21 cellular contexts compared by ENCODE assay signal in genomic region chr19:43767818-43768217, GRCh38. TPM values are rescaled to one million over a fixed set of nuclear protein-coding genes. Genes with fewer than 3 reads are reported as not detected.
DNase-seq lines count a peak whose midpoint lies in the region; ATAC-seq and TF ChIP-seq lines count a peak whose summit lies in the region.
"Had no signal": no experiment of that assay in that cellular context is flagged by ENCODE, and none has a peak within 500 bp of the region (broad histone marks: within the 10 kb centered on the region; RNA-seq: fewer than 3 reads in every experiment).

No MANE protein-coding gene starts in this region.

- H3K36me3 Mint-ChIP-seq in CD4-positive, CD25-positive, alpha-beta regulatory T cell: peaks cover 25% of the 10 kb centered on the region
- peaks cover 62% of the 10 kb centered on the region for H3K36me3 Mint-ChIP-seq in activated CD8-positive, alpha-beta T cell treated with anti-CD3 and anti-CD28 coated beads, Interleukin-2, amount 10 ng/mL, durations not matched to agents 7 days and 5 days (ENCODE audit: low read depth)
- H3K36me3 Mint-ChIP-seq in naive thymus-derived CD8-positive, alpha-beta T cell: peaks cover 0 to 46% (median 4%) of the 10 kb centered on the region in 3 donors
- H3K36me3 Mint-ChIP-seq in progenitor cell of endocrine pancreas (ENCODE audit: insufficient read depth): no peaks in the 10 kb centered on the region

- H3K9me3 ChIP-seq in CD4-positive, CD25-positive, alpha-beta regulatory T cell (ENCODE audit: control insufficient read depth in 2 of 2, low read length in 2 of 2): no peaks in the 10 kb centered on the region
- no peaks in the 10 kb centered on the region for H3K9me3 ChIP-seq in HEK293 (ENCODE audit: control insufficient read depth, insufficient read depth, low read depth, low read length)
- H3K9me3 ChIP-seq: body of pancreas, gastroesophageal sphincter, MG63, sigmoid colon, vagina had no signal

- peaks cover 34% of the 10 kb centered on the region for H3K4me1 ChIP-seq in CD4-positive, CD25-positive, alpha-beta regulatory T cell (ENCODE audit: control insufficient read depth, insufficient read depth, low read length, poor library complexity, severe bottlenecking)
- peaks cover 8% of the 10 kb centered on the region for H3K4me1 ChIP-seq in HEK293 (ENCODE audit: control insufficient read depth, insufficient read depth, low read length)
- H3K4me1 ChIP-seq: body of pancreas had no signal

- peak overlapping the region in 2 of 3 donors; percentile 56 to 78 for H3K27ac Mint-ChIP-seq in CD4-positive, CD25-positive, alpha-beta regulatory T cell
- H3K27ac Mint-ChIP-seq in activated CD8-positive, alpha-beta T cell treated with anti-CD3 and anti-CD28 coated beads, Interleukin-2, amount 10 ng/mL, durations not matched to agents 7 days and 5 days: peak overlapping the region; percentile 93
- H3K27ac Mint-ChIP-seq in naive thymus-derived CD8-positive, alpha-beta T cell: peak overlapping the region in 7 of 10 donors; percentile 15 to 91 (median 57)
- no peak overlapping the region for H3K27ac Mint-ChIP-seq in progenitor cell of endocrine pancreas

- DNase-seq in CD4-positive, CD25-positive, alpha-beta regulatory T cell: no peak
- DNase-seq in activated CD8-positive, alpha-beta T cell treated with anti-CD3 and anti-CD28 coated beads, Interleukin-2, amount 10 ng/mL, durations not matched to agents 7 days and 5 days: no peak
- no peak for DNase-seq in naive thymus-derived CD8-positive, alpha-beta T cell
- DNase-seq in progenitor cell of endocrine pancreas (ENCODE audit: low spot score, unreplicated experiment): no peak
- no peak for DNase-seq in G401 (ENCODE audit: low spot score)
- DNase-seq in superior temporal gyrus (ENCODE audit: extremely low spot score): no peak
- DNase-seq: dermis blood vessel endothelial cell; NCI-H187; NCI-H345; NK-92 treated with Interleukin-12 subunit alpha and Interleukin-12 subunit beta, amount 100 ng/mL, for 24 hours had no signal

- no peaks in the 10 kb centered on the region for H3K27me3 Mint-ChIP-seq in CD4-positive, CD25-positive, alpha-beta regulatory T cell
- no peaks in the 10 kb centered on the region for H3K27me3 Mint-ChIP-seq in activated CD8-positive, alpha-beta T cell treated with anti-CD3 and anti-CD28 coated beads, Interleukin-2, amount 10 ng/mL, durations not matched to agents 7 days and 5 days (ENCODE audit: low read depth)
- no peaks in the 10 kb centered on the region for H3K27me3 Mint-ChIP-seq in naive thymus-derived CD8-positive, alpha-beta T cell
- H3K27me3 Mint-ChIP-seq in progenitor cell of endocrine pancreas: peaks cover 62% of the 10 kb centered on the region

- CTCF ChIA-PET in HEK293 (lab: Yijun Ruan, JAX): interaction anchor here (0.6 to 17.4 kb wide), 19 partner anchors 10 to 512 kb away, joined by 3 to 213 read pairs (median 4); partner anchors contain the start of genes KCNN4, SMG9 and ZNF221
- CTCF ChIA-PET in activated CD8-positive, alpha-beta T cell treated with anti-CD3 and anti-CD28 coated beads, Interleukin-2, amount 10 ng/mL, durations not matched to agents 7 days and 5 days (lab: Charles Lee): interaction anchor here (0.6 to 6.9 kb wide), 6 partner anchors 10 to 153 kb away, joined by 3 to 139 read pairs (median 26); partner anchors contain the start of genes KCNN4 and SMG9

- no peaks in the 10 kb centered on the region for H3K27me3 ChIP-seq in CD4-positive, CD25-positive, alpha-beta regulatory T cell (ENCODE audit: control insufficient read depth, insufficient read depth, low read length)
- H3K27me3 ChIP-seq: body of pancreas, MG63, sigmoid colon, vagina had no signal

- no peak overlapping the region for H3K4me3 ChIP-seq in CD4-positive, CD25-positive, alpha-beta regulatory T cell (ENCODE audit: low read depth, low read length)
- H3K4me3 ChIP-seq in HEK293 (ENCODE audit: low read depth, low read length): no peak overlapping the region
- H3K4me3 ChIP-seq: body of pancreas, gastroesophageal sphincter, MG63, sigmoid colon, vagina had no signal

- H3K4me3 Mint-ChIP-seq in CD4-positive, CD25-positive, alpha-beta regulatory T cell: no peak overlapping the region
- H3K4me3 Mint-ChIP-seq in activated CD8-positive, alpha-beta T cell treated with anti-CD3 and anti-CD28 coated beads, Interleukin-2, amount 10 ng/mL, durations not matched to agents 7 days and 5 days: no peak overlapping the region
- H3K4me3 Mint-ChIP-seq in naive thymus-derived CD8-positive, alpha-beta T cell: no peak overlapping the region
- no peak overlapping the region for H3K4me3 Mint-ChIP-seq in progenitor cell of endocrine pancreas (ENCODE audit: low read depth)

- in situ Hi-C loops in G401 (cut with HindIII; ENCODE audit: low sequenced_read_pairs): no loop called here

- peaks cover 0 to 49% (median 30%) of the 10 kb centered on the region in 4 donors for H3K4me1 Mint-ChIP-seq in CD4-positive, CD25-positive, alpha-beta regulatory T cell
- H3K4me1 Mint-ChIP-seq in activated CD8-positive, alpha-beta T cell treated with anti-CD3 and anti-CD28 coated beads, Interleukin-2, amount 10 ng/mL, durations not matched to agents 7 days and 5 days (ENCODE audit: low read depth): peaks cover 54% of the 10 kb centered on the region
- peaks cover 25 to 45% (median 37%) of the 10 kb centered on the region in 4 donors for H3K4me1 Mint-ChIP-seq in naive thymus-derived CD8-positive, alpha-beta T cell
- H3K4me1 Mint-ChIP-seq in progenitor cell of endocrine pancreas (ENCODE audit: low read depth): peaks cover 3% of the 10 kb centered on the region

- POLR2A ChIA-PET in HEK293 (lab: Yijun Ruan, JAX): interaction anchor here (0.8 to 3.0 kb wide), 2 partner anchors 9 to 99 kb away, joined by 3 to 15 read pairs; no protein-coding TSS in a partner anchor
- POLR2A ChIA-PET in activated CD8-positive, alpha-beta T cell treated with anti-CD3 and anti-CD28 coated beads, Interleukin-2, amount 10 ng/mL, durations not matched to agents 7 days and 5 days (lab: Charles Lee): interaction anchor here (6.0 kb wide), 1 partner anchor 13 kb away, joined by 103 read pairs; the partner anchor contains the start of gene SMG9
- POLR2A ChIA-PET in naive thymus-derived CD8-positive, alpha-beta T cell (lab: Charles Lee): interaction anchor here (0.5 to 6.5 kb wide), 3 partner anchors 10 to 20 kb away, joined by 3 to 70 read pairs (median 14); partner anchors contain the start of genes KCNN4 and SMG9

- peak overlapping the region; percentile 26 for H3K27ac ChIP-seq in CD4-positive, CD25-positive, alpha-beta regulatory T cell (ENCODE audit: insufficient read depth, low read length, poor library complexity, severe bottlenecking)
- no peak overlapping the region for H3K27ac ChIP-seq in HEK293 (ENCODE audit: extremely low read depth, low read depth, low read length)
- H3K27ac ChIP-seq: body of pancreas, gastroesophageal sphincter, sigmoid colon, vagina had no signal

- TF ChIP-seq CTCF in HEK293 (tag by site-specific recombination; IDR thresholded peaks at IDR 0.05) (no peak), progenitor cell of endocrine pancreas (IDR thresholded peaks at IDR 0.05; ENCODE audit: unreplicated experiment) (no peak)

- no peaks in the 10 kb centered on the region for H3K9me3 Mint-ChIP-seq in CD4-positive, CD25-positive, alpha-beta regulatory T cell
- H3K9me3 Mint-ChIP-seq in activated CD8-positive, alpha-beta T cell treated with anti-CD3 and anti-CD28 coated beads, Interleukin-2, amount 10 ng/mL, durations not matched to agents 7 days and 5 days (ENCODE audit: insufficient read depth): no peaks in the 10 kb centered on the region
- H3K9me3 Mint-ChIP-seq in naive thymus-derived CD8-positive, alpha-beta T cell: no peaks in the 10 kb centered on the region
- no peaks in the 10 kb centered on the region for H3K9me3 Mint-ChIP-seq in progenitor cell of endocrine pancreas (ENCODE audit: low read depth)

- ATAC-seq in CD4-positive, CD25-positive, alpha-beta regulatory T cell (ENCODE audit: low read depth in 2 of 2): no peak
- no peak for ATAC-seq in activated CD8-positive, alpha-beta T cell treated with anti-CD3 and anti-CD28 coated beads, Interleukin-2, amount 10 ng/mL, durations not matched to agents 7 days and 5 days
- ATAC-seq in naive thymus-derived CD8-positive, alpha-beta T cell: no peak
- ATAC-seq: body of pancreas, gastroesophageal sphincter had no signal

- peaks cover 60% of the 10 kb centered on the region for H3K36me3 ChIP-seq in CD4-positive, CD25-positive, alpha-beta regulatory T cell (ENCODE audit: control insufficient read depth, insufficient read depth, low read length)
- H3K36me3 ChIP-seq in HEK293 (ENCODE audit: control insufficient read depth in 2 of 2, insufficient read depth in 1 of 2, low read length in 2 of 2): no peaks in the 10 kb centered on the region
- H3K36me3 ChIP-seq: gastroesophageal sphincter, MG63, sigmoid colon, vagina had no signal

RNA-seq across cellular contexts. Expression of gene KCNN4, which starts 13.0 kb away (rescaled TPM):
- 56.1 TPM for total RNA-seq in CD4-positive, CD25-positive, alpha-beta regulatory T cell
- 10 to 100 TPM; 16.7 to 33.0 (median 30.1) TPM for polyA plus RNA-seq in CD4-positive, CD25-positive, alpha-beta regulatory T cell
- total RNA-seq in activated CD8-positive, alpha-beta T cell treated with anti-CD3 and anti-CD28 coated beads, Interleukin-2, amount 10 ng/mL, durations not matched to agents 7 days and 5 days: 10 to 100 TPM; 28.8 to 31.9 TPM
- 100 to 1,000 TPM in 1 of 2 experiments, 10 to 100 TPM in 1; 92.9 to 103 TPM for total RNA-seq in naive thymus-derived CD8-positive, alpha-beta T cell
- 10 to 100 TPM in 2 of 3 donors, 1 to 10 TPM in 1; 7.6 to 28.6 (median 11.7) TPM for polyA plus RNA-seq in naive thymus-derived CD8-positive, alpha-beta T cell
- 0.31 and 0.34 TPM in 2 replicates for total RNA-seq in progenitor cell of endocrine pancreas
- 4.2 and 5.7 TPM in 2 replicates for total RNA-seq in G401 (2014; rRNA removed; shearing (Covaris generic))

RNA-seq across cellular contexts. Expression of gene SMG9, which starts 13.1 kb away (rescaled TPM):
- total RNA-seq in CD4-positive, CD25-positive, alpha-beta regulatory T cell: 40.7 TPM
- 1 to 10 TPM; 3.4 to 7.0 (median 5.8) TPM for polyA plus RNA-seq in CD4-positive, CD25-positive, alpha-beta regulatory T cell
- 10 to 100 TPM; 60.0 to 65.1 TPM for total RNA-seq in activated CD8-positive, alpha-beta T cell treated with anti-CD3 and anti-CD28 coated beads, Interleukin-2, amount 10 ng/mL, durations not matched to agents 7 days and 5 days
- total RNA-seq in naive thymus-derived CD8-positive, alpha-beta T cell: 10 to 100 TPM; 48.9 to 51.9 TPM
- 1 to 10 TPM; 3.4 to 8.3 (median 8.3) TPM for polyA plus RNA-seq in naive thymus-derived CD8-positive, alpha-beta T cell
- 74.9 and 78.9 TPM in 2 replicates for total RNA-seq in progenitor cell of endocrine pancreas
- total RNA-seq in G401 (2014; rRNA removed; shearing (Covaris generic)): 18.3 and 22.3 TPM in 2 replicates

RNA-seq across cellular contexts. Expression of gene LYPD5, which starts 34.4 kb away (rescaled TPM):
- not detected for total RNA-seq in CD4-positive, CD25-positive, alpha-beta regulatory T cell
- under 1 TPM in 1 of 4 donors, not detected in 3; 0.60 TPM for polyA plus RNA-seq in CD4-positive, CD25-positive, alpha-beta regulatory T cell
- total RNA-seq in activated CD8-positive, alpha-beta T cell treated with anti-CD3 and anti-CD28 coated beads, Interleukin-2, amount 10 ng/mL, durations not matched to agents 7 days and 5 days: 1 to 10 TPM in 1 of 2 experiments, under 1 TPM in 1; 0.70 to 1.1 TPM
- total RNA-seq in naive thymus-derived CD8-positive, alpha-beta T cell: under 1 TPM; 0.60 to 0.69 TPM
- polyA plus RNA-seq in naive thymus-derived CD8-positive, alpha-beta T cell: under 1 TPM in 2 of 3 donors, not detected in 1; 0.07 to 0.72 TPM
- total RNA-seq in progenitor cell of endocrine pancreas: not detected in 2 replicates
- total RNA-seq in G401 (2014; rRNA removed; shearing (Covaris generic)): not detected in 2 replicates
- total RNA-seq: body of pancreas had no signal

RNA-seq across cellular contexts. Expression of gene IRGC, which starts 51.9 kb away (rescaled TPM):
- not detected for total RNA-seq in CD4-positive, CD25-positive, alpha-beta regulatory T cell
- polyA plus RNA-seq in CD4-positive, CD25-positive, alpha-beta regulatory T cell: not detected
- total RNA-seq in activated CD8-positive, alpha-beta T cell treated with anti-CD3 and anti-CD28 coated beads, Interleukin-2, amount 10 ng/mL, durations not matched to agents 7 days and 5 days: not detected
- not detected for total RNA-seq in naive thymus-derived CD8-positive, alpha-beta T cell
- not detected for polyA plus RNA-seq in naive thymus-derived CD8-positive, alpha-beta T cell
- total RNA-seq in progenitor cell of endocrine pancreas: not detected in 2 replicates
- not detected in 2 replicates for total RNA-seq in G401 (2014; rRNA removed; shearing (Covaris generic))
- total RNA-seq: body of pancreas, dermis blood vessel endothelial cell, gastroesophageal sphincter, H4, left colon, mucosa of gallbladder, omental fat pad, sigmoid colon, subcutaneous adipose tissue, vagina had no signal
- polyA plus RNA-seq: sigmoid colon had no signal

RNA-seq across cellular contexts. Expression of gene ZNF283, which starts 59.3 kb away (rescaled TPM):
- total RNA-seq in CD4-positive, CD25-positive, alpha-beta regulatory T cell: 6.0 TPM
- polyA plus RNA-seq in CD4-positive, CD25-positive, alpha-beta regulatory T cell: 1 to 10 TPM; 1.4 to 5.1 (median 3.7) TPM
- total RNA-seq in activated CD8-positive, alpha-beta T cell treated with anti-CD3 and anti-CD28 coated beads, Interleukin-2, amount 10 ng/mL, durations not matched to agents 7 days and 5 days: 1 to 10 TPM; 4.9 to 6.9 TPM
- total RNA-seq in naive thymus-derived CD8-positive, alpha-beta T cell: 10 to 100 TPM; 24.2 to 25.8 TPM
- 1 to 10 TPM; 3.3 to 4.3 (median 3.7) TPM for polyA plus RNA-seq in naive thymus-derived CD8-positive, alpha-beta T cell
- total RNA-seq in progenitor cell of endocrine pancreas: 14.6 and 17.3 TPM in 2 replicates
- total RNA-seq in G401 (2014; rRNA removed; shearing (Covaris generic)): 3.8 and 13.4 TPM in 2 replicates
